27 cellular contexts compared by ENCODE assay signal in genomic region chr7:80779456-80779855, GRCh38.
DNase-seq lines count a peak whose midpoint lies in the region; ATAC-seq and TF ChIP-seq lines count a peak whose summit lies in the region.
"Had no signal": no experiment of that assay in that cellular context is flagged by ENCODE, and none has a peak within 500 bp of the region (broad histone marks: within the 10 kb centered on the region; RNA-seq: fewer than 3 reads in every experiment).

No MANE protein-coding gene starts in this region.

- no peak overlapping the region for H3K27ac ChIP-seq in mammary epithelial cell (ENCODE audit: insufficient read depth, low read depth, low read length)
- peak overlapping the region; percentile 48 for H3K27ac ChIP-seq in rectal smooth muscle tissue (ENCODE audit: low read depth, low read length)
- H3K27ac ChIP-seq: BLaER1 treated with 17β-estradiol and CSF1 and Interleukin-3, amounts not matched to agents 10 nM and 100 nM; left lung; skin epidermis; stomach; WERI-Rb-1 had no signal

- H3K9ac ChIP-seq in mammary epithelial cell (ENCODE audit: insufficient read depth, low read length) = no peak overlapping the region
- no peak overlapping the region for H3K9ac ChIP-seq in rectal smooth muscle tissue (ENCODE audit: low read length)
- H3K9ac ChIP-seq: BLaER1 treated with 17β-estradiol and CSF1 and Interleukin-3, amounts not matched to agents 10 nM and 100 nM had no signal

- BruUV-seq in mammary epithelial cell (replicated peaks; lab: Mats Ljungman, UMichigan) = no TSS peak

- H3K4me3 ChIP-seq in mammary epithelial cell (replicated peaks in 1 of 3; ENCODE audit: insufficient read depth in 1 of 3, low read depth in 2 of 3, low read length in 3 of 3) (no peak overlapping the region), rectal smooth muscle tissue (ENCODE audit: low read length) (no peak overlapping the region), MG63 (no peak overlapping the region)
- H3K4me3 ChIP-seq: BLaER1 treated with 17β-estradiol and CSF1 and Interleukin-3, amounts not matched to agents 10 nM and 100 nM; left lung; skin epidermis; stomach; tibial nerve had no signal

- no peaks in the 10 kb centered on the region for H3K9me3 Mint-ChIP-seq in activated naive CD8-positive, alpha-beta T cell treated with anti-CD3 and anti-CD28 coated beads for 36 hours
- H3K9me3 Mint-ChIP-seq: activated naive CD8-positive, alpha-beta T cell treated with anti-CD3 and anti-CD28 coated beads, Interleukin-2, amount 50 U/mL, for 24 hours had no signal

- H3K4me3 Mint-ChIP-seq in activated naive CD8-positive, alpha-beta T cell treated with anti-CD3 and anti-CD28 coated beads for 36 hours = no peak overlapping the region
- H3K4me3 Mint-ChIP-seq: activated naive CD8-positive, alpha-beta T cell treated with anti-CD3 and anti-CD28 coated beads, Interleukin-2, amount 50 U/mL, for 24 hours; activated T-cell treated with anti-CD3 and anti-CD28 coated beads, Interleukin-2, amount 50 U/mL, for 24 hours; IgD-negative memory B cell; naive thymus-derived CD4-positive, alpha-beta T cell had no signal

- H3K4me1 Mint-ChIP-seq in activated naive CD8-positive, alpha-beta T cell treated with anti-CD3 and anti-CD28 coated beads for 36 hours = no peaks in the 10 kb centered on the region
- H3K4me1 Mint-ChIP-seq: activated naive CD8-positive, alpha-beta T cell treated with anti-CD3 and anti-CD28 coated beads, Interleukin-2, amount 50 U/mL, for 24 hours; IgD-negative memory B cell; naive thymus-derived CD4-positive, alpha-beta T cell had no signal

- no peaks in the 10 kb centered on the region for H3K9me3 ChIP-seq in mammary epithelial cell (replicated peaks; ENCODE audit: insufficient read depth, low read length)
- no peaks in the 10 kb centered on the region for H3K9me3 ChIP-seq in MG63
- H3K9me3 ChIP-seq: BLaER1 treated with 17β-estradiol and CSF1 and Interleukin-3, amounts not matched to agents 10 nM and 100 nM; left lung; stomach; tibial nerve had no signal

- ATAC-seq in HG03378 (IDR thresholded peaks at IDR 0.05; ENCODE audit: unreplicated experiment) = no peak
- no peak for ATAC-seq in HG03175 (IDR thresholded peaks at IDR 0.05; ENCODE audit: unreplicated experiment)
- ATAC-seq: activated naive CD8-positive, alpha-beta T cell treated with anti-CD3 and anti-CD28 coated beads, Interleukin-2, amount 50 U/mL, for 24 hours; left lung; naive thymus-derived CD4-positive, alpha-beta T cell had no signal

- no peak overlapping the region for H3K4me2 ChIP-seq in mammary epithelial cell (ENCODE audit: insufficient read depth, low read depth, low read length)
- H3K4me2 ChIP-seq: BLaER1 treated with 17β-estradiol and CSF1 and Interleukin-3, amounts not matched to agents 10 nM and 100 nM had no signal

- dilution Hi-C loops in mammary epithelial cell (cut with HindIII; ENCODE audit: low sequenced_read_pairs) = no loop called here

- no peaks in the 10 kb centered on the region for H3K27me3 Mint-ChIP-seq in activated naive CD8-positive, alpha-beta T cell treated with anti-CD3 and anti-CD28 coated beads for 36 hours
- H3K27me3 Mint-ChIP-seq: activated naive CD8-positive, alpha-beta T cell treated with anti-CD3 and anti-CD28 coated beads, Interleukin-2, amount 50 U/mL, for 24 hours; activated T-cell treated with anti-CD3 and anti-CD28 coated beads, Interleukin-2, amount 50 U/mL, for 24 hours; IgD-negative memory B cell; naive thymus-derived CD4-positive, alpha-beta T cell had no signal

- H3K4me1 ChIP-seq in mammary epithelial cell (ENCODE audit: insufficient read depth, low read length) (peaks cover 73% of the 10 kb centered on the region), rectal smooth muscle tissue (ENCODE audit: control insufficient read depth, insufficient read depth, low read length) (peaks cover 26% of the 10 kb centered on the region)

- no peaks in the 10 kb centered on the region for H4K20me1 ChIP-seq in mammary epithelial cell (ENCODE audit: insufficient read depth, low read length)
- H4K20me1 ChIP-seq: BLaER1 treated with 17β-estradiol and CSF1 and Interleukin-3, amounts not matched to agents 10 nM and 100 nM had no signal

- H3K36me3 ChIP-seq in mammary epithelial cell (ENCODE audit: insufficient read depth, low read length) (peaks cover 11% of the 10 kb centered on the region), rectal smooth muscle tissue (ENCODE audit: control insufficient read depth, insufficient read depth, low read length) (no peaks in the 10 kb centered on the region), MG63 (peaks cover 14% of the 10 kb centered on the region)
- H3K36me3 ChIP-seq: BLaER1 treated with 17β-estradiol and CSF1 and Interleukin-3, amounts not matched to agents 10 nM and 100 nM; left lung; stomach; tibial nerve; WERI-Rb-1 had no signal

- CTCF ChIA-PET in mammary epithelial cell (lab: Charles Lee; ENCODE audit: low non-redundant PET) = no interaction called here

- peaks cover 30% of the 10 kb centered on the region for H3K79me2 ChIP-seq in mammary epithelial cell (ENCODE audit: insufficient read depth, low read length)

- no peak overlapping the region for H3K27ac Mint-ChIP-seq in activated naive CD8-positive, alpha-beta T cell treated with anti-CD3 and anti-CD28 coated beads for 36 hours
- H3K27ac Mint-ChIP-seq: activated naive CD8-positive, alpha-beta T cell treated with anti-CD3 and anti-CD28 coated beads, Interleukin-2, amount 50 U/mL, for 24 hours; activated T-cell treated with anti-CD3 and anti-CD28 coated beads, Interleukin-2, amount 50 U/mL, for 24 hours; naive thymus-derived CD4-positive, alpha-beta T cell had no signal

- no peaks in the 10 kb centered on the region for H3K36me3 Mint-ChIP-seq in activated naive CD8-positive, alpha-beta T cell treated with anti-CD3 and anti-CD28 coated beads for 36 hours
- H3K36me3 Mint-ChIP-seq: IgD-negative memory B cell; naive thymus-derived CD4-positive, alpha-beta T cell had no signal

- no peak for TF ChIP-seq CTCF in mammary epithelial cell (conservative IDR thresholded peaks at IDR 0.05 in 1 of 2, IDR thresholded peaks at IDR 0.05 in 1 of 2; ENCODE audit: extremely low read depth in 1 of 2, insufficient read depth in 1 of 2, low read depth in 1 of 2, low read length in 2 of 2)

- WGBS in mammary epithelial cell (ENCODE audit: low coverage, missing lambda C conversion rate) = 41% methylated on average over 2 of the region's 2 CpGs

- intact Hi-C loops in mammary epithelial cell (cut with micrococcal nuclease) = no loop called here

- H3K27me3 ChIP-seq in mammary epithelial cell (ENCODE audit: insufficient read depth, low read length) (no peaks in the 10 kb centered on the region), rectal smooth muscle tissue (ENCODE audit: control insufficient read depth, insufficient read depth, low read length) (no peaks in the 10 kb centered on the region), MG63 (no peaks in the 10 kb centered on the region)
- H3K27me3 ChIP-seq: BLaER1 treated with 17β-estradiol and CSF1 and Interleukin-3, amounts not matched to agents 10 nM and 100 nM; left lung; stomach; tibial nerve had no signal

- peak; percentile 66 for DNase-seq in DMS53 treated with DMSO at 0.1 percent for 48 hours (lab: John Stamatoyannopoulos, UW; ENCODE audit: unreplicated experiment)
- DNase-seq in HT1080 (ENCODE audit: low read depth) = peak; percentile 20
- peak; percentile 46 for DNase-seq in mammary epithelial cell
- DNase-seq in activated naive CD8-positive, alpha-beta T cell treated with anti-CD3 and anti-CD28 coated beads for 36 hours = no peak
- no peak for DNase-seq in MG63
- DNase-seq: activated CD4-positive, alpha-beta T cell treated with anti-CD3 and anti-CD28 coated beads for 48 hours; activated gamma-delta T cell; activated naive CD8-positive, alpha-beta T cell treated with anti-CD3 and anti-CD28 coated beads, Interleukin-2, amount 50 U/mL, for 24 hours; activated T-cell treated with anti-CD3 and anti-CD28 coated beads, Interleukin-2, amount 50 U/mL, for 24 hours; DMS79 treated with DMSO at 0.1 percent for 48 hours; H7; left lung; naive thymus-derived CD4-positive, alpha-beta T cell; NCI-H2029 treated with DMSO at 0.1 percent for 48 hours; NCI-H82; occipital lobe; SHP77; stomach; T-helper 9 cell; WERI-Rb-1 had no signal

- in situ Hi-C loops in mammary epithelial cell (cut with MboI; ENCODE audit: low sequenced_read_pairs in 2 of 2) = no loop called here

- no peak overlapping the region for H2AFZ ChIP-seq in mammary epithelial cell (ENCODE audit: low read depth, low read length)

Comparison
In these comparisons a context has a peak if more than half of its experiments do, and no peak if none do; other contexts are left out.
1. DNase-seq: peak in DMS53 treated with DMSO at 0.1 percent for 48 hours (single experiment), HT1080 (single experiment) and mammary epithelial cell (single experiment); none in activated naive CD8-positive, alpha-beta T cell treated with anti-CD3 and anti-CD28 coated beads for 36 hours (single experiment) and MG63 (single experiment).